In the genomic region with DNA sequence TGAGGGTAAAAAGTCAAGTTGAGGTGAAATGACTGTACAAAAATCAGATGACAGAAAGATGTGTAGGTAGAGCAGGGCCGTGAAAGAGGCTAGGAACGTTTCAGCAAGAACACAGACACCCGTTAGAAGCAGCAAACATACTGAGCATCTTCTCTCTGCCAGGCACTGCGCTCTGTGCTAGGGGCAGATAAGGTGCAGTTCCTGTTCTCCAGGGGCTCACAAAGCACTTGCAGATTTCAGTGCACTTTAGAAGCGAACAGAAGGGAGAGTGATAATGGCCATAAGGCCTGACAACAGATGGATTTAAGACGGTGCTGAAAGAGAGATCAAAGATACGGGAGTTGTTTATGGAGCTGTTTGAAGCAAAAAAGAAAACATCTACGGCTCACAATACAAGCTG, we compare ENCODE assay signal across 1 cellular context.
TF ChIP-seq lines count a peak whose summit lies in the region.

No MANE protein-coding gene starts in this region.

TF ChIP-seq in K562, 482 proteins besides CTCF, POLR2A, EP300 and RAD21 (continued from another document):
- TF ChIP-seq ZNF592 (IDR thresholded peaks at IDR 0.05): no peak
- TF ChIP-seq NR0B1 (IDR thresholded peaks at IDR 0.05; ENCODE audit: partially characterized antibody): no peak
- no peak for TF ChIP-seq CREBBP (IDR thresholded peaks at IDR 0.05; ENCODE audit: low read depth, low read length)
- TF ChIP-seq SREBF2 (CRISPR knock-in tag; IDR thresholded peaks at IDR 0.05): no peak
- TF ChIP-seq TSHZ1 (CRISPR knock-in tag; IDR thresholded peaks at IDR 0.05): no peak
- peak in 1 of 2 experiments; percentile 17; a peak in 1 of 4 replicates for TF ChIP-seq RCOR1 (IDR thresholded peaks at IDR 0.05; ENCODE audit: borderline replicate concordance in 1 of 2, low read depth in 2 of 2, low read length in 2 of 2)
- no peak for TF ChIP-seq NFE2L1 (tag; IDR thresholded peaks at IDR 0.05; ENCODE audit: borderline replicate concordance, low read depth)
- TF ChIP-seq TAL1 (IDR thresholded peaks at IDR 0.05): peak; percentile 86
- TF ChIP-seq HDAC2 (IDR thresholded peaks at IDR 0.05): no peak
- no peak for TF ChIP-seq SMARCA4 (IDR thresholded peaks at IDR 0.05)
- peak; percentile 82; the same call in 1 of the 2 replicates for TF ChIP-seq ELF4 (CRISPR knock-in tag; IDR thresholded peaks at IDR 0.05)
- TF ChIP-seq ZMIZ1 (IDR thresholded peaks at IDR 0.05; ENCODE audit: low read depth in 2 of 2, low read length in 2 of 2): no peak
- TF ChIP-seq, protein P1, sequence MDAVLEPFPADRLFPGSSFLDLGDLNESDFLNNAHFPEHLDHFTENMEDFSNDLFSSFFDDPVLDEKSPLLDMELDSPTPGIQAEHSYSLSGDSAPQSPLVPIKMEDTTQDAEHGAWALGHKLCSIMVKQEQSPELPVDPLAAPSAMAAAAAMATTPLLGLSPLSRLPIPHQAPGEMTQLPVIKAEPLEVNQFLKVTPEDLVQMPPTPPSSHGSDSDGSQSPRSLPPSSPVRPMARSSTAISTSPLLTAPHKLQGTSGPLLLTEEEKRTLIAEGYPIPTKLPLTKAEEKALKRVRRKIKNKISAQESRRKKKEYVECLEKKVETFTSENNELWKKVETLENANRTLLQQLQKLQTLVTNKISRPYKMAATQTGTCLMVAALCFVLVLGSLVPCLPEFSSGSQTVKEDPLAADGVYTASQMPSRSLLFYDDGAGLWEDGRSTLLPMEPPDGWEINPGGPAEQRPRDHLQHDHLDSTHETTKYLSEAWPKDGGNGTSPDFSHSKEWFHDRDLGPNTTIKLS (IDR thresholded peaks at IDR 0.05; ENCODE audit: borderline replicate concordance, low read depth): no peak
- TF ChIP-seq ZKSCAN8 (CRISPR knock-in tag; IDR thresholded peaks at IDR 0.05): no peak
- peak; percentile 79 for TF ChIP-seq TCF3 (CRISPR knock-in tag; IDR thresholded peaks at IDR 0.05)
- no peak for TF ChIP-seq DEAF1 (CRISPR knock-in tag; IDR thresholded peaks at IDR 0.05)
- no peak for TF ChIP-seq ZSCAN32 (CRISPR knock-in tag; IDR thresholded peaks at IDR 0.05)
- peak; percentile 57 for TF ChIP-seq NFIC (IDR thresholded peaks at IDR 0.05)
- TF ChIP-seq MAX (CRISPR knock-in tag; IDR thresholded peaks at IDR 0.05): no peak
- TF ChIP-seq ESRRB (CRISPR knock-in tag; IDR thresholded peaks at IDR 0.05; ENCODE audit: borderline replicate concordance): no peak
- TF ChIP-seq SRSF7 (optimal IDR thresholded peaks at IDR 0.05; ENCODE audit: low read depth, low read length): no peak
- TF ChIP-seq KHSRP (IDR thresholded peaks at IDR 0.05): 0 out of 2 replicates have a peak, but pooled peaks have one; percentile 21
- peak; percentile 46; the same call in 1 of the 2 replicates for TF ChIP-seq BCOR (IDR thresholded peaks at IDR 0.05)
- peak in 1 of 2 experiments; percentile 38; a peak in 1 of 4 replicates for TF ChIP-seq HDAC1 (IDR thresholded peaks at IDR 0.05)
